ENCODE assay signal across 9 cellular contexts in the genomic region with DNA sequence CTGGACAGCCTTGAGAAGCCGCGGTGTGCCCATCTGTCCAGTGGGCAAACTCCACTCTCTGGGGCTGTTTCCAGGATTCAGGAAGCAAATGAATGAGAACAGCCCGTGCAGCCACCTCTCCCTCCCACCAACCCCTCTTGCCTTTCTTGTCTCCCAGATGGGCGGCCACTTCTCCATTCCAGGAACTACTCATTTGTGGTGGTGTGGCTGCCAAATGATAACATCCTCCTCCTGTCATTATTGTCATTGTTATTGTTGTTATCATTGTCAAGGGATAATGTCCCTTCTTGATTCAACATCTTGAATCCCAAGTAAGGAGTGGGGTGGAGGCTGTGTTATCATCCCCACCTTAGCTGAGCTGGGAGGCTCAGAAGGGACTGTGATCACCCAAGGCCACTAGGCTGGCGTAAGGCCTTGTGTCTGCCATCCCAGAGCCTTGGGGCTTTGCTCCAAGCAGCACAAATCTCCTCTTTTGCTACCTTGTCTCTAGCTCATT. TPM values are rescaled to one million over a fixed set of nuclear protein-coding genes. Genes with fewer than 3 reads are reported as not detected.
A peak's percentile ranks its signal among the peaks of the same experiment; 100 is the strongest.
DNase-seq lines count a peak whose midpoint lies in the region; ATAC-seq, FAIRE-seq and TF ChIP-seq lines count a peak whose summit lies in the region.
"Had no signal": no experiment of that assay in that cellular context is flagged by ENCODE, and none has a peak within 500 bp of the region (broad histone marks: within the 10 kb centered on the region; RNA-seq: fewer than 3 reads in every experiment).

No MANE protein-coding gene starts in this region.

- peak overlapping the region; percentile 92 for H3K9ac ChIP-seq in endothelial cell of umbilical vein (replicated peaks; ENCODE audit: extremely low read depth, insufficient read depth, low read length)

- peaks cover 62% of the 10 kb centered on the region for H3K79me2 ChIP-seq in endothelial cell of umbilical vein (ENCODE audit: control insufficient read depth, insufficient read depth, low read length)

- no peak overlapping the region for H2AFZ ChIP-seq in endothelial cell of umbilical vein (ENCODE audit: low read depth, low read length)

- no peaks in the 10 kb centered on the region for H3K9me3 Mint-ChIP-seq in progenitor cell of endocrine pancreas (ENCODE audit: low read depth)

- H3K4me1 ChIP-seq in Peyer's patch (peaks cover 0 to 49% (median 16%) of the 10 kb centered on the region in 4 donors), endothelial cell of umbilical vein (ENCODE audit: control insufficient read depth, extremely low read depth, insufficient read depth, low read length) (peaks cover 13% of the 10 kb centered on the region)

- BruUV-seq in endothelial cell of umbilical vein (replicated peaks; lab: Mats Ljungman, UMichigan): TSS peak; percentile 13

- dilution Hi-C loops in endothelial cell of umbilical vein (cut with MboI; ENCODE audit: extremely low pct_ligation_motif_present, low sequenced_read_pairs): no loop called here

- intact Hi-C loops in endothelial cell of umbilical vein (cut with micrococcal nuclease): no loop called here

- no peaks in the 10 kb centered on the region for H3K9me1 ChIP-seq in endothelial cell of umbilical vein (replicated peaks; ENCODE audit: control insufficient read depth, extremely low read depth, insufficient read depth, low read length)

- peaks cover 3% of the 10 kb centered on the region for H4K20me1 ChIP-seq in endothelial cell of umbilical vein (replicated peaks; ENCODE audit: control insufficient read depth, extremely low read depth, insufficient read depth, low read length)

- TF ChIP-seq POLR2A in Peyer's patch (IDR thresholded peaks at IDR 0.05) (peak in 1 of 2 donors; percentile 24), endothelial cell of umbilical vein (IDR thresholded peaks at IDR 0.05; ENCODE audit: low read depth, low read length) (no peak)

- peak overlapping the region; percentile 91 for H3K4me2 ChIP-seq in endothelial cell of umbilical vein (ENCODE audit: insufficient read depth, low read length)

- POLR2A ChIA-PET in endothelial cell of umbilical vein (lab: Charles Lee): no interaction called here

- no peaks in the 10 kb centered on the region for H3K36me3 Mint-ChIP-seq in progenitor cell of endocrine pancreas (ENCODE audit: insufficient read depth)

- no peak for FAIRE-seq in endothelial cell of umbilical vein (lab: Jason Lieb, UNC)

- peaks cover 0 to 31% (median 0%) of the 10 kb centered on the region in 3 donors for H3K36me3 ChIP-seq in Peyer's patch
- no peaks in the 10 kb centered on the region for H3K36me3 ChIP-seq in endothelial cell of umbilical vein (ENCODE audit: control insufficient read depth in 2 of 2, extremely low read depth in 1 of 2, insufficient read depth in 2 of 2, low read length in 2 of 2)

- H3K27me3 ChIP-seq in Peyer's patch (no peaks in the 10 kb centered on the region), endothelial cell of umbilical vein (ENCODE audit: control insufficient read depth in 2 of 2, insufficient read depth in 2 of 2, low read length in 2 of 2) (no peaks in the 10 kb centered on the region)

- peak overlapping the region; percentile 92 for H3K27ac Mint-ChIP-seq in progenitor cell of endocrine pancreas

- no peaks in the 10 kb centered on the region for H3K27me3 Mint-ChIP-seq in progenitor cell of endocrine pancreas

- ATAC-seq in HG02623 (IDR thresholded peaks at IDR 0.05; ENCODE audit: unreplicated experiment): no peak
- ATAC-seq in HG03342 (IDR thresholded peaks at IDR 0.05; ENCODE audit: unreplicated experiment): no peak
- no peak for ATAC-seq in GM21526 (IDR thresholded peaks at IDR 0.05; ENCODE audit: low FRiP score, unreplicated experiment)

- H3K4me1 Mint-ChIP-seq in progenitor cell of endocrine pancreas (ENCODE audit: low read depth): peaks cover 13% of the 10 kb centered on the region

- CTCF ChIA-PET in endothelial cell of umbilical vein (lab: Charles Lee): interaction anchor here (0.8 to 8.0 kb wide), 9 partner anchors 11 to 151 kb away, joined by 3 to 100 read pairs (median 4); a partner anchor contains a TSS

- H3K27ac ChIP-seq in Peyer's patch (peak overlapping the region; percentile 91 to 98 (median 96)), endothelial cell of umbilical vein (ENCODE audit: insufficient read depth, low read depth, low read length) (peak overlapping the region; percentile 74)

- peak overlapping the region; percentile 93 for H3K4me3 Mint-ChIP-seq in progenitor cell of endocrine pancreas (ENCODE audit: low read depth)

- H3K4me3 ChIP-seq in GM12865 (ENCODE audit: low read depth, low read length) (peak overlapping the region; percentile 98), Peyer's patch (peak overlapping the region; percentile 80 to 96 (median 88)), endothelial cell of umbilical vein (replicated peaks in 1 of 3; ENCODE audit: insufficient read depth in 1 of 3, low read depth in 1 of 3, low read length in 3 of 3) (peak overlapping the region; percentile 25 to 82 (median 49))

- no peak for DNase-seq in GM12865 (ENCODE audit: low read depth)
- DNase-seq in Peyer's patch: peak in 1 of 3 donors; percentile 63
- no peak for DNase-seq in endothelial cell of umbilical vein (ENCODE audit: low read depth, low spot score)
- no peak for DNase-seq in progenitor cell of endocrine pancreas (ENCODE audit: low spot score, unreplicated experiment)
- no peak for DNase-seq in activated effector memory CD4-positive, alpha-beta T cell treated with Interleukin-2 at 50 U/mL for 16 hours
- DNase-seq: NCI-H524 treated with DMSO at 0.1 percent for 48 hours had no signal

- H3K9me3 ChIP-seq in Peyer's patch: no peaks in the 10 kb centered on the region
- H3K9me3 ChIP-seq in endothelial cell of umbilical vein (replicated peaks; ENCODE audit: control insufficient read depth, insufficient read depth, low read length): no peaks in the 10 kb centered on the region

- TF ChIP-seq CTCF in GM12865 (IDR thresholded peaks at IDR 0.05; ENCODE audit: insufficient read depth, low read depth, low read length, missing control alignments) (no peak), Peyer's patch (IDR thresholded peaks at IDR 0.05) (no peak), endothelial cell of umbilical vein (IDR thresholded peaks at IDR 0.05; ENCODE audit: extremely low read depth in 1 of 2, insufficient read depth in 1 of 2, low read depth in 1 of 2, low read length in 2 of 2) (no peak), progenitor cell of endocrine pancreas (IDR thresholded peaks at IDR 0.05; ENCODE audit: unreplicated experiment) (no peak)

TF ChIP-seq in endothelial cell of umbilical vein, 7 proteins besides CTCF, POLR2A, EP300 and RAD21:
- TF ChIP-seq JUN (IDR thresholded peaks at IDR 0.05; ENCODE audit: borderline replicate concordance, insufficient read depth, insufficient read length, low read depth) (no peak), POLR2AphosphoS5 (IDR thresholded peaks at IDR 0.05; ENCODE audit: insufficient read depth, low read depth, low read length) (no peak), MYC (IDR thresholded peaks at IDR 0.05; ENCODE audit: low read depth, low read length) (no peak), EZH2 (IDR thresholded peaks at IDR 0.05; ENCODE audit: borderline replicate concordance, low read depth, low read length, severe bottlenecking) (no peak), GATA2 (IDR thresholded peaks at IDR 0.05; ENCODE audit: insufficient read depth, insufficient read length, low read depth, low read length) (no peak), FOS (IDR thresholded peaks at IDR 0.05; ENCODE audit: borderline replicate concordance, insufficient read depth, low read length) (no peak)
- TF ChIP-seq, protein P1, sequence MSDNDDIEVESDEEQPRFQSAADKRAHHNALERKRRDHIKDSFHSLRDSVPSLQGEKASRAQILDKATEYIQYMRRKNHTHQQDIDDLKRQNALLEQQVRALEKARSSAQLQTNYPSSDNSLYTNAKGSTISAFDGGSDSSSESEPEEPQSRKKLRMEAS (IDR thresholded peaks at IDR 0.05; ENCODE audit: insufficient read depth, insufficient read length): no peak

RNA-seq across cellular contexts. Expression of a gene that starts 1.6 kb away (rescaled TPM):
- total RNA-seq in Peyer's patch (100 to 1,000 TPM; 353 to 827 (median 464) TPM), endothelial cell of umbilical vein (164 and 175 TPM in 2 replicates), progenitor cell of endocrine pancreas (124 and 127 TPM in 2 replicates)
- 81.8 and 89.9 TPM in 2 replicates for polyA plus RNA-seq in endothelial cell of umbilical vein
- 59.6 and 61.8 TPM in 2 replicates for polyA plus RNA-seq in endothelial cell of umbilical vein (2011; cell fraction: cytosol; rRNA removed)
- 239 and 272 TPM in 2 replicates for polyA plus RNA-seq in endothelial cell of umbilical vein (2011; cell fraction: nucleus; rRNA removed)
- polyA plus RNA-seq in endothelial cell of umbilical vein (2012): 107 and 132 TPM in 2 replicates
- polyA minus RNA-seq in endothelial cell of umbilical vein: 201 and 205 TPM in 2 replicates
- 86.9 TPM for polyA minus RNA-seq in endothelial cell of umbilical vein (2011; cell fraction: cytosol; rRNA and poly(A)+ RNA removed)
- polyA minus RNA-seq in endothelial cell of umbilical vein (2011; cell fraction: nucleus; rRNA and poly(A)+ RNA removed): 220 and 223 TPM in 2 replicates

RNA-seq across cellular contexts. Expression of a gene that starts 18.3 kb away (rescaled TPM):
- total RNA-seq in Peyer's patch (10 to 100 TPM; 25.9 to 85.0 (median 38.3) TPM), endothelial cell of umbilical vein (38.2 and 41.7 TPM in 2 replicates), progenitor cell of endocrine pancreas (53.9 and 59.3 TPM in 2 replicates)
- 61.0 and 64.9 TPM in 2 replicates for polyA plus RNA-seq in endothelial cell of umbilical vein
- polyA plus RNA-seq in endothelial cell of umbilical vein (2011; cell fraction: cytosol; rRNA removed): 36.7 and 47.9 TPM in 2 replicates
- 149 and 158 TPM in 2 replicates for polyA plus RNA-seq in endothelial cell of umbilical vein (2011; cell fraction: nucleus; rRNA removed)
- 39.2 and 46.7 TPM in 2 replicates for polyA plus RNA-seq in endothelial cell of umbilical vein (2012)
- 13.0 and 17.8 TPM in 2 replicates for polyA minus RNA-seq in endothelial cell of umbilical vein
- polyA minus RNA-seq in endothelial cell of umbilical vein (2011; cell fraction: cytosol; rRNA and poly(A)+ RNA removed): 16.8 TPM
- polyA minus RNA-seq in endothelial cell of umbilical vein (2011; cell fraction: nucleus; rRNA and poly(A)+ RNA removed): 16.3 and 22.8 TPM in 2 replicates
